In the genomic region with DNA sequence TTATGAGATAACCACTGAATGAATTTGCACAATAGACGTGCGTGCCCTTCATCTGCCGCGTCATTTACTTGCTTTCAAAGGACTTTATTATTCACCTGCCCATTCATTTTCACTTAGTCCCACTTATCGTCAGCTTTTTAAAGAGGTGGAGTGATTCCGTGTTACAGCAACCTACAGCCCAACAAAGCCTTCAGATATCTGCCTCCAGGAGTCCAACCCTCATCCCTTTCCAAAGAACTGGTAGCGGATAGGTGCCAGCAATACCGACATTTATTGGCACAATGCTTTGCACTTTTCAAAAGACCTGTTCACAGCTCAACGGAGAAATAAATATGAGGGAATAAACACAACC, we compare ENCODE assay signal across 8 cellular contexts. TPM values are rescaled to one million over a fixed set of nuclear protein-coding genes. Genes with fewer than 3 reads are reported as not detected.
DNase-seq lines count a peak whose midpoint lies in the region; ATAC-seq, FAIRE-seq and TF ChIP-seq lines count a peak whose summit lies in the region.

No MANE protein-coding gene starts in this region.

- H3F3A ChIP-seq in MM.1S (ENCODE audit: insufficient read depth, low read length) = 0 out of 2 replicates have a peak, but pooled peaks cover 3% of the 10 kb centered on the region

- TF ChIP-seq EP300 in HepG2 (IDR thresholded peaks at IDR 0.05; ENCODE audit: low read depth in 2 of 2, low read length in 2 of 2) (no peak), HepG2 (CRISPR knock-in tag; IDR thresholded peaks at IDR 0.05; ENCODE audit: borderline replicate concordance) (no peak)

- H3K36me3 ChIP-seq in CD4-positive, CD25-positive, alpha-beta regulatory T cell (ENCODE audit: control insufficient read depth, insufficient read depth, low read length) = no peaks in the 10 kb centered on the region
- H3K36me3 ChIP-seq in MM.1S (replicated peaks; ENCODE audit: insufficient read depth, low read length) (no peaks in the 10 kb centered on the region), body of pancreas (replicated peaks in 1 of 2; ENCODE audit: insufficient read depth in 1 of 2, low read depth in 2 of 2) (no peaks in the 10 kb centered on the region), HepG2 (replicated peaks in 1 of 2; ENCODE audit: control insufficient read depth in 1 of 2, insufficient read depth in 2 of 2, low read length in 2 of 2) (no peaks in the 10 kb centered on the region; a peak in 1 of 5 replicates), thoracic aorta (no peaks in the 10 kb centered on the region)

- CTCF ChIA-PET in HepG2 (lab: Yijun Ruan, JAX; ENCODE audit: low intra/inter-chr PET ratio, low total read pairs) = no interaction called here

- TF ChIP-seq POLR2A in body of pancreas (IDR thresholded peaks at IDR 0.05) = no peak
- TF ChIP-seq POLR2A in HepG2 (IDR thresholded peaks at IDR 0.05; ENCODE audit: insufficient read depth in 1 of 2, low read depth in 2 of 2, low read length in 2 of 2) = no peak

- intact Hi-C loops in body of pancreas (cut with DNase I) = no loop called here
- intact Hi-C loops in HepG2 (cut with micrococcal nuclease; ENCODE audit: unreplicated experiment) = loop anchor here (1.0 kb wide), 1 partner anchor 21 kb away; no protein-coding TSS in a partner anchor

- H4K20me1 ChIP-seq in MM.1S (ENCODE audit: insufficient read depth, low read length) (no peaks in the 10 kb centered on the region), HepG2 (ENCODE audit: insufficient read depth, low read length) (peaks cover 20% of the 10 kb centered on the region)

- H2AFZ ChIP-seq in MM.1S (ENCODE audit: low read length) (0 out of 2 replicates have a peak overlapping the region, but pooled peaks have one; percentile 48), HepG2 (ENCODE audit: low read length) (peak overlapping the region; percentile 85)

- H3K27me3 ChIP-seq in CD4-positive, CD25-positive, alpha-beta regulatory T cell (ENCODE audit: control insufficient read depth, insufficient read depth, low read length) = no peaks in the 10 kb centered on the region
- H3K27me3 ChIP-seq in MM.1S (replicated peaks; ENCODE audit: insufficient read depth, low read length) = no peaks in the 10 kb centered on the region
- H3K27me3 ChIP-seq in body of pancreas = no peaks in the 10 kb centered on the region
- no peaks in the 10 kb centered on the region; a peak in 2 of 5 replicates for H3K27me3 ChIP-seq in HepG2 (ENCODE audit: control insufficient read depth in 1 of 2, insufficient read depth in 2 of 2, low read length in 2 of 2)
- no peaks in the 10 kb centered on the region for H3K27me3 ChIP-seq in thoracic aorta (replicated peaks; ENCODE audit: insufficient read depth)

- no peak for TF ChIP-seq CTCF in GM20000 (IDR thresholded peaks at IDR 0.05; ENCODE audit: extremely low read depth, missing control alignments)
- no peak for TF ChIP-seq CTCF in MM.1S (IDR thresholded peaks at IDR 0.05; ENCODE audit: low read length)
- no peak for TF ChIP-seq CTCF in body of pancreas (IDR thresholded peaks at IDR 0.05)
- no peak for TF ChIP-seq CTCF in HepG2 (CRISPR knock-in tag; IDR thresholded peaks at IDR 0.05)
- TF ChIP-seq CTCF in thoracic aorta (IDR thresholded peaks at IDR 0.05) = no peak

- no peaks in the 10 kb centered on the region for H3K9me3 ChIP-seq in CD4-positive, CD25-positive, alpha-beta regulatory T cell (ENCODE audit: control insufficient read depth in 2 of 2, low read length in 2 of 2)
- no peaks in the 10 kb centered on the region for H3K9me3 ChIP-seq in MM.1S (replicated peaks; ENCODE audit: insufficient read depth, low read length)
- no peaks in the 10 kb centered on the region for H3K9me3 ChIP-seq in body of pancreas
- no peaks in the 10 kb centered on the region for H3K9me3 ChIP-seq in HepG2 (ENCODE audit: low read length)
- no peaks in the 10 kb centered on the region for H3K9me3 ChIP-seq in thoracic aorta

- peak overlapping the region; percentile 60 for H3K4me2 ChIP-seq in MM.1S (ENCODE audit: low read depth, low read length)
- peak overlapping the region; percentile 83 for H3K4me2 ChIP-seq in HepG2 (ENCODE audit: low read depth, low read length)

- no peak for FAIRE-seq in HepG2 (lab: Jason Lieb, UNC)

- peak overlapping the region; percentile 96 to 98 (median 98) for H3K4me3 Mint-ChIP-seq in CD4-positive, CD25-positive, alpha-beta regulatory T cell

- H3K9me3 Mint-ChIP-seq in CD4-positive, CD25-positive, alpha-beta regulatory T cell = no peaks in the 10 kb centered on the region

- peak overlapping the region; percentile 98 for H3K4me3 ChIP-seq in CD4-positive, CD25-positive, alpha-beta regulatory T cell (ENCODE audit: low read depth, low read length)
- peak overlapping the region; percentile 83 for H3K4me3 ChIP-seq in MM.1S (ENCODE audit: low read length)
- H3K4me3 ChIP-seq in body of pancreas = peak overlapping the region; percentile 59 to 76
- peak overlapping the region; percentile 69 to 93 (median 92) for H3K4me3 ChIP-seq in HepG2 (replicated peaks in 1 of 3; ENCODE audit: insufficient read depth in 1 of 3, low read depth in 2 of 3, low read length in 3 of 3)
- peak overlapping the region; percentile 75 for H3K4me3 ChIP-seq in thoracic aorta

- H3K9ac ChIP-seq in MM.1S (ENCODE audit: low read length) = peak overlapping the region; percentile 68; the same call in 1 of the 2 replicates
- peak overlapping the region; percentile 93 for H3K9ac ChIP-seq in HepG2 (ENCODE audit: insufficient read depth, low read depth, low read length)

- H3K4me1 ChIP-seq in CD4-positive, CD25-positive, alpha-beta regulatory T cell (ENCODE audit: control insufficient read depth, insufficient read depth, low read length, poor library complexity, severe bottlenecking) = peaks cover 36% of the 10 kb centered on the region
- H3K4me1 ChIP-seq in MM.1S (ENCODE audit: low read length) (no peaks in the 10 kb centered on the region; the same call in 1 of the 2 replicates), body of pancreas (peaks cover 38% of the 10 kb centered on the region), HepG2 (ENCODE audit: insufficient read depth, low read length) (peaks cover 33% of the 10 kb centered on the region), thoracic aorta (ENCODE audit: control insufficient read depth in 1 of 2, low read depth in 2 of 2) (peaks cover 31 to 39% of the 10 kb centered on the region in 2 donors)

- H3K4me1 Mint-ChIP-seq in CD4-positive, CD25-positive, alpha-beta regulatory T cell = peaks cover 24 to 55% (median 44%) of the 10 kb centered on the region in 4 donors

- in situ Hi-C loops in HepG2 (cut with HindIII; ENCODE audit: extremely low pct_ligation_motif_present, low pct_unique_long_range_greater_than_20kb) = no loop called here

- no peaks in the 10 kb centered on the region for H3K9me2 ChIP-seq in MM.1S (replicated peaks; ENCODE audit: insufficient read depth, low read length)

- POLR2A ChIA-PET in HepG2 (lab: Yijun Ruan, JAX) = no interaction called here

- H3K27ac Mint-ChIP-seq in CD4-positive, CD25-positive, alpha-beta regulatory T cell = peak overlapping the region; percentile 96 to 97 (median 97)

- H3K79me2 ChIP-seq in MM.1S (ENCODE audit: low read length) (peaks cover 42% of the 10 kb centered on the region), HepG2 (ENCODE audit: insufficient read depth, low read length) (peaks cover 45% of the 10 kb centered on the region)

- peak overlapping the region; percentile 81 for H3K27ac ChIP-seq in CD4-positive, CD25-positive, alpha-beta regulatory T cell (ENCODE audit: insufficient read depth, low read length, poor library complexity, severe bottlenecking)
- H3K27ac ChIP-seq in MM.1S (ENCODE audit: low read length) (peak overlapping the region; percentile 44; the same call in 1 of the 2 replicates), body of pancreas (peak overlapping the region in 3 of 4 donors; percentile 72 to 88 (median 85)), HepG2 (ENCODE audit: extremely low read length, insufficient read depth, low read length) (peak overlapping the region; percentile 88), thoracic aorta (peak overlapping the region; percentile 82)

- H3K36me3 Mint-ChIP-seq in CD4-positive, CD25-positive, alpha-beta regulatory T cell = peaks cover 5% of the 10 kb centered on the region

- 0 to 1% methylated on average over 9 of the region's 9 CpGs for WGBS in body of pancreas, 2 donors
- WGBS in HepG2 (ENCODE audit: low lambda C conversion rate) = 1% methylated on average over 9 of the region's 9 CpGs

- no TSS peak for BruUV-seq in HepG2 (replicated peaks; lab: Mats Ljungman, UMichigan)

- no peak for TF ChIP-seq RAD21 in HepG2 (CRISPR knock-in tag; IDR thresholded peaks at IDR 0.05)

- no peak for DNase-seq in CD4-positive, CD25-positive, alpha-beta regulatory T cell
- DNase-seq in GM20000 (ENCODE audit: low spot score) (peak; percentile 8), MM.1S (no peak), body of pancreas (peak in 1 of 4 donors; percentile 9), HepG2 (ENCODE audit: low spot score) (peak; percentile 33), thoracic aorta (ENCODE audit: low spot score) (no peak), NCI-H146 (lab: John Stamatoyannopoulos, UW) (no peak), cerebellar cortex (ENCODE audit: low spot score) (no peak)

- peak; percentile 3 to 11 for ATAC-seq in CD4-positive, CD25-positive, alpha-beta regulatory T cell (ENCODE audit: low read depth in 2 of 2)
- ATAC-seq in body of pancreas = no peak
- ATAC-seq in HepG2 = peak; percentile 49
- ATAC-seq in thoracic aorta (ENCODE audit: insufficient number of reproducible peaks, low FRiP score, low read depth) = no peak

- H3K27me3 Mint-ChIP-seq in CD4-positive, CD25-positive, alpha-beta regulatory T cell = no peaks in the 10 kb centered on the region

RNA-seq across cellular contexts. Expression of a gene that starts 0.8 kb away (rescaled TPM):
- total RNA-seq in CD4-positive, CD25-positive, alpha-beta regulatory T cell = 17.2 TPM
- polyA plus RNA-seq in CD4-positive, CD25-positive, alpha-beta regulatory T cell = 10 to 100 TPM in 2 of 4 donors, 1 to 10 TPM in 2; 7.6 to 12.0 (median 9.2) TPM
- total RNA-seq in body of pancreas (10 to 100 TPM in 1 of 2 donors, 1 to 10 TPM in 1; 8.6 to 22.7 TPM), HepG2 (2016; rRNA removed; fragmentation: Illumina TruSeq; extraction: Trizol) (28.7 and 32.4 TPM in 2 replicates), thoracic aorta (10 to 100 TPM; 17.9 to 22.6 TPM)
- total RNA-seq in HepG2 (2016; cell fraction: cytosol; rRNA removed; fragmentation: Illumina TruSeq; extraction: Trizol; ENCODE audit: low read depth) = 25.5 and 28.3 TPM in 2 replicates
- total RNA-seq in HepG2 (2016; cell fraction: insoluble cytoplasmic fraction; rRNA removed; fragmentation: Illumina TruSeq; extraction: Trizol) = 29.1 and 32.6 TPM in 2 replicates
- total RNA-seq in HepG2 (2016; cell fraction: membrane; rRNA removed; fragmentation: Illumina TruSeq; extraction: Trizol) = 49.7 and 58.0 TPM in 2 replicates
- total RNA-seq in HepG2 (2016; cell fraction: nucleus; rRNA removed; fragmentation: Illumina TruSeq; extraction: Trizol) = 25.8 and 29.5 TPM in 2 replicates
- polyA plus RNA-seq in HepG2 (2011; rRNA removed) = 15.5 and 17.6 TPM in 2 replicates
- 6.5 and 9.8 TPM in 2 replicates for polyA plus RNA-seq in HepG2 (2011; cell fraction: cytosol; rRNA removed)
- polyA plus RNA-seq in HepG2 (2011; cell fraction: nucleus; rRNA removed) = 10.9 and 13.2 TPM in 2 replicates
- 17.1 and 18.1 TPM in 2 replicates for polyA plus RNA-seq in HepG2 (2012)
- polyA plus RNA-seq in HepG2 (2016; cell fraction: cytosol; fragmentation: Illumina TruSeq; extraction: Trizol; ENCODE audit: low read depth) = 40.7 and 44.7 TPM in 2 replicates
- 34.0 and 37.3 TPM in 2 replicates for polyA plus RNA-seq in HepG2 (2016; cell fraction: insoluble cytoplasmic fraction; fragmentation: Illumina TruSeq; extraction: Trizol; ENCODE audit: low read depth)
- 52.3 and 64.3 TPM in 2 replicates for polyA plus RNA-seq in HepG2 (2016; cell fraction: membrane; fragmentation: Illumina TruSeq; extraction: Trizol; ENCODE audit: low read depth)
- 26.9 and 27.4 TPM in 2 replicates for polyA plus RNA-seq in HepG2 (2016; cell fraction: nucleus; fragmentation: Illumina TruSeq; extraction: Trizol; ENCODE audit: insufficient read depth, low read depth)
- 7.1 and 8.9 TPM in 2 replicates for polyA minus RNA-seq in HepG2 (2011; rRNA and poly(A)+ RNA removed; ENCODE audit: low replicate concordance)
- 9.5 and 9.7 TPM in 2 replicates for polyA minus RNA-seq in HepG2 (2011; cell fraction: cytosol; rRNA and poly(A)+ RNA removed)
- 72.9 and 92.7 TPM in 2 replicates for polyA minus RNA-seq in HepG2 (2011; cell fraction: nucleus; rRNA and poly(A)+ RNA removed)

RNA-seq across cellular contexts. Expression of a gene that starts 20.4 kb away (rescaled TPM):
- total RNA-seq in CD4-positive, CD25-positive, alpha-beta regulatory T cell = 7.9 TPM
- 1 to 10 TPM; 5.6 to 9.2 (median 7.7) TPM for polyA plus RNA-seq in CD4-positive, CD25-positive, alpha-beta regulatory T cell
- total RNA-seq in body of pancreas (1 to 10 TPM in 1 of 2 donors, not detected in 1; 2.3 TPM), HepG2 (2016; rRNA removed; fragmentation: Illumina TruSeq; extraction: Trizol) (41.5 and 53.4 TPM in 2 replicates), thoracic aorta (10 to 100 TPM in 1 of 2 donors, 1 to 10 TPM in 1; 6.2 to 10.7 TPM)
- total RNA-seq in HepG2 (2016; cell fraction: cytosol; rRNA removed; fragmentation: Illumina TruSeq; extraction: Trizol; ENCODE audit: low read depth) = 12.2 and 13.1 TPM in 2 replicates
- 41.0 and 52.6 TPM in 2 replicates for total RNA-seq in HepG2 (2016; cell fraction: insoluble cytoplasmic fraction; rRNA removed; fragmentation: Illumina TruSeq; extraction: Trizol)
- total RNA-seq in HepG2 (2016; cell fraction: membrane; rRNA removed; fragmentation: Illumina TruSeq; extraction: Trizol) = 26.8 and 32.5 TPM in 2 replicates
- 33.7 and 33.8 TPM in 2 replicates for total RNA-seq in HepG2 (2016; cell fraction: nucleus; rRNA removed; fragmentation: Illumina TruSeq; extraction: Trizol)
- polyA plus RNA-seq in HepG2 (2011; rRNA removed) = 9.5 and 15.8 TPM in 2 replicates
- polyA plus RNA-seq in HepG2 (2011; cell fraction: cytosol; rRNA removed) = 7.8 and 8.3 TPM in 2 replicates
- 8.9 and 9.3 TPM in 2 replicates for polyA plus RNA-seq in HepG2 (2011; cell fraction: nucleus; rRNA removed)
- polyA plus RNA-seq in HepG2 (2012) = 9.9 and 16.2 TPM in 2 replicates
- 2.0 and 2.6 TPM in 2 replicates for polyA plus RNA-seq in HepG2 (2016; cell fraction: cytosol; fragmentation: Illumina TruSeq; extraction: Trizol; ENCODE audit: low read depth)
- polyA plus RNA-seq in HepG2 (2016; cell fraction: insoluble cytoplasmic fraction; fragmentation: Illumina TruSeq; extraction: Trizol; ENCODE audit: low read depth) = 50.6 and 54.8 TPM in 2 replicates
- polyA plus RNA-seq in HepG2 (2016; cell fraction: membrane; fragmentation: Illumina TruSeq; extraction: Trizol; ENCODE audit: low read depth) = 6.0 and 7.7 TPM in 2 replicates
- 51.9 and 52.2 TPM in 2 replicates for polyA plus RNA-seq in HepG2 (2016; cell fraction: nucleus; fragmentation: Illumina TruSeq; extraction: Trizol; ENCODE audit: insufficient read depth, low read depth)
- 2.0 and 4.4 TPM in 2 replicates for polyA minus RNA-seq in HepG2 (2011; rRNA and poly(A)+ RNA removed; ENCODE audit: low replicate concordance)
- polyA minus RNA-seq in HepG2 (2011; cell fraction: cytosol; rRNA and poly(A)+ RNA removed) = 7.6 and 9.1 TPM in 2 replicates
- polyA minus RNA-seq in HepG2 (2011; cell fraction: nucleus; rRNA and poly(A)+ RNA removed) = 24.9 and 29.1 TPM in 2 replicates

Comparison
In these comparisons a context has a peak if more than half of its experiments do, and no peak if none do; other contexts are left out.
1. ATAC-seq: peak in CD4-positive, CD25-positive, alpha-beta regulatory T cell (2 of 2) and HepG2 (single experiment); none in body of pancreas (single experiment) and thoracic aorta (single experiment).
2. DNase-seq: peak in GM20000 (single experiment) and HepG2 (single experiment); none in CD4-positive, CD25-positive, alpha-beta regulatory T cell (0 of 3), MM.1S (single experiment), thoracic aorta (single experiment), NCI-H146 (single experiment) and cerebellar cortex (single experiment).
3. Peak in every context shown above with its lines, with median percentiles within 50 percentile points of each other: H3K27ac ChIP-seq and H3K4me3 ChIP-seq.